1 cellular context compared by ENCODE assay signal in the genomic region with DNA sequence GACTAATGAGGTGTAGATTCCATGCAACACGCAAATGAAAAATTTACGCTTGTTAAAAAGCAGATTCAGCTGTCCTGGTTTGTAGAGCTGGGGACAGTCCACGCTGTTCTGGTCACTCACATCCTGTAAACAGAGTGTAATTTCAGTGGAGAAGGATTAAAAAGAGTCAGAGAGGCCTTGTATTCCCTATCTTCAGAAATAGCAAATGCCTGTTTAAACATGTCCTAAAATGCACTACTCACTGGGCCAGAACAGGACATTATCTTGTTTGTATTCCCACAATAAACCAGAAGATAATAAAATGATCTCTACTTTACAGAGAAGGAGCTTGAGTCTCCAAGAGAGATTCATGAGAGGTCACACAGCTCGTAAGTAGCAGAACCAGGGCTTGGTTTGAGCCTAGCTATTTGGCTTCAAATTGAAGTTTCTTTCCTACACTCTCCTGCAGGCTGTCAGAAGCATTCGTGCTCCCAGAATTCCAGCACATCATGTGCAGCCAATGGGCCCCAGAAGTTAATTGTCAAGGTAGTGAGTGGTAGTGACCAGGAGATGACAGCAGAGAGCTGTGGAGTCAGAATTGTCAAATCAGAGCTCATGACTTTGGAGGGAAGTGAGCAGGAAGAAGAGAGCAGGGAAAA.
TF ChIP-seq lines count a peak whose summit lies in the region.

No MANE protein-coding gene starts in this region.

TF ChIP-seq in GM23338, 12 proteins besides CTCF, POLR2A, EP300 and RAD21 (continued from another document):
- TF ChIP-seq, protein P1, sequence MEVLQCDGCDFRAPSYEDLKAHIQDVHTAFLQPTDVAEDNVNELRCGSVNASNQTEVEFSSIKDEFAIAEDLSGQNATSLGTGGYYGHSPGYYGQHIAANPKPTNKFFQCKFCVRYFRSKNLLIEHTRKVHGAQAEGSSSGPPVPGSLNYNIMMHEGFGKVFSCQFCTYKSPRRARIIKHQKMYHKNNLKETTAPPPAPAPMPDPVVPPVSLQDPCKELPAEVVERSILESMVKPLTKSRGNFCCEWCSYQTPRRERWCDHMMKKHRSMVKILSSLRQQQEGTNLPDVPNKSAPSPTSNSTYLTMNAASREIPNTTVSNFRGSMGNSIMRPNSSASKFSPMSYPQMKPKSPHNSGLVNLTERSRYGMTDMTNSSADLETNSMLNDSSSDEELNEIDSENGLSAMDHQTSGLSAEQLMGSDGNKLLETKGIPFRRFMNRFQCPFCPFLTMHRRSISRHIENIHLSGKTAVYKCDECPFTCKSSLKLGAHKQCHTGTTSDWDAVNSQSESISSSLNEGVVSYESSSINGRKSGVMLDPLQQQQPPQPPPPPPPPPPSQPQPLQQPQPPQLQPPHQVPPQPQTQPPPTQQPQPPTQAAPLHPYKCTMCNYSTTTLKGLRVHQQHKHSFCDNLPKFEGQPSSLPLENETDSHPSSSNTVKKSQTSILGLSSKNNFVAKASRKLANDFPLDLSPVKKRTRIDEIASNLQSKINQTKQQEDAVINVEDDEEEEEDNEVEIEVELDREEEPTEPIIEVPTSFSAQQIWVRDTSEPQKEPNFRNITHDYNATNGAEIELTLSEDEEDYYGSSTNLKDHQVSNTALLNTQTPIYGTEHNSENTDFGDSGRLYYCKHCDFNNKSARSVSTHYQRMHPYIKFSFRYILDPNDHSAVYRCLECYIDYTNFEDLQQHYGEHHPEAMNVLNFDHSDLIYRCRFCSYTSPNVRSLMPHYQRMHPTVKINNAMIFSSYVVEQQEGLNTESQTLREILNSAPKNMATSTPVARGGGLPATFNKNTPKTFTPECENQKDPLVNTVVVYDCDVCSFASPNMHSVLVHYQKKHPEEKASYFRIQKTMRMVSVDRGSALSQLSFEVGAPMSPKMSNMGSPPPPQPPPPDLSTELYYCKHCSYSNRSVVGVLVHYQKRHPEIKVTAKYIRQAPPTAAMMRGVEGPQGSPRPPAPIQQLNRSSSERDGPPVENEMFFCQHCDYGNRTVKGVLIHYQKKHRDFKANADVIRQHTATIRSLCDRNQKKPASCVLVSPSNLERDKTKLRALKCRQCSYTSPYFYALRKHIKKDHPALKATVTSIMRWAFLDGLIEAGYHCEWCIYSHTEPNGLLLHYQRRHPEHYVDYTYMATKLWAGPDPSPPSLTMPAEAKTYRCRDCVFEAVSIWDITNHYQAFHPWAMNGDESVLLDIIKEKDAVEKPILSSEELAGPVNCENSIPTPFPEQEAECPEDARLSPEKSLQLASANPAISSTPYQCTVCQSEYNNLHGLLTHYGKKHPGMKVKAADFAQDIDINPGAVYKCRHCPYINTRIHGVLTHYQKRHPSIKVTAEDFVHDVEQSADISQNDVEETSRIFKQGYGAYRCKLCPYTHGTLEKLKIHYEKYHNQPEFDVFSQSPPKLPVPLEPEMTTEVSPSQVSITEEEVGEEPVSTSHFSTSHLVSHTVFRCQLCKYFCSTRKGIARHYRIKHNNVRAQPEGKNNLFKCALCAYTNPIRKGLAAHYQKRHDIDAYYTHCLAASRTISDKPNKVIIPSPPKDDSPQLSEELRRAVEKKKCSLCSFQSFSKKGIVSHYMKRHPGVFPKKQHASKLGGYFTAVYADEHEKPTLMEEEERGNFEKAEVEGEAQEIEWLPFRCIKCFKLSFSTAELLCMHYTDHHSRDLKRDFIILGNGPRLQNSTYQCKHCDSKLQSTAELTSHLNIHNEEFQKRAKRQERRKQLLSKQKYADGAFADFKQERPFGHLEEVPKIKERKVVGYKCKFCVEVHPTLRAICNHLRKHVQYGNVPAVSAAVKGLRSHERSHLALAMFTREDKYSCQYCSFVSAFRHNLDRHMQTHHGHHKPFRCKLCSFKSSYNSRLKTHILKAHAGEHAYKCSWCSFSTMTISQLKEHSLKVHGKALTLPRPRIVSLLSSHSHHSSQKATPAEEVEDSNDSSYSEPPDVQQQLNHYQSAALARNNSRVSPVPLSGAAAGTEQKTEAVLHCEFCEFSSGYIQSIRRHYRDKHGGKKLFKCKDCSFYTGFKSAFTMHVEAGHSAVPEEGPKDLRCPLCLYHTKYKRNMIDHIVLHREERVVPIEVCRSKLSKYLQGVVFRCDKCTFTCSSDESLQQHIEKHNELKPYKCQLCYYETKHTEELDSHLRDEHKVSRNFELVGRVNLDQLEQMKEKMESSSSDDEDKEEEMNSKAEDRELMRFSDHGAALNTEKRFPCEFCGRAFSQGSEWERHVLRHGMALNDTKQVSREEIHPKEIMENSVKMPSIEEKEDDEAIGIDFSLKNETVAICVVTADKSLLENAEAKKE (CRISPR knock-in tag; IDR thresholded peaks at IDR 0.05): no peak
